ENCODE assay signal across 25 cellular contexts in genomic region chr6:28078050-28078449, GRCh38. TPM values are rescaled to one million over a fixed set of nuclear protein-coding genes. Genes with fewer than 3 reads are reported as not detected.
DNase-seq lines count a peak whose midpoint lies in the region; ATAC-seq, FAIRE-seq and TF ChIP-seq lines count a peak whose summit lies in the region.
"Had no signal": no experiment of that assay in that cellular context is flagged by ENCODE, and none has a peak within 500 bp of the region (broad histone marks: within the 10 kb centered on the region; RNA-seq: fewer than 3 reads in every experiment).

No MANE protein-coding gene starts in this region.

- TF ChIP-seq RAD21 in K562 (CRISPR knock-in tag; conservative IDR thresholded peaks at IDR 0.05 in 1 of 2, IDR thresholded peaks at IDR 0.05 in 1 of 2), result no peak

- no peak for ATAC-seq in K562
- ATAC-seq in GM18867 (IDR thresholded peaks at IDR 0.05; ENCODE audit: unreplicated experiment), result no peak
- ATAC-seq in SK-N-SH treated with all-trans-retinoic acid at 6 μM for 48 hours, result no peak

- no peak overlapping the region for H2AFZ ChIP-seq in K562 (ENCODE audit: low read depth, low read length)

- H3K4me2 ChIP-seq in K562 (ENCODE audit: insufficient read depth, low read length), result no peak overlapping the region
- H3K4me2 ChIP-seq: BLaER1 treated with 17β-estradiol and CSF1 and Interleukin-3, amounts not matched to agents 10 nM and 100 nM had no signal

- intact Hi-C loops in cardiac septum (cut with DNase I), result no loop called here
- intact Hi-C loops in K562 (cut with micrococcal nuclease), result no loop called here

- TF ChIP-seq CTCF in cardiac muscle cell (IDR thresholded peaks at IDR 0.05; ENCODE audit: low read depth, low read length) (no peak), K562 (IDR thresholded peaks at IDR 0.05 in 2 of 3, conservative IDR thresholded peaks at IDR 0.05 in 1 of 3; ENCODE audit: insufficient read depth in 2 of 3, low read depth in 1 of 3, low read length in 3 of 3) (no peak), neural crest cell (conservative IDR thresholded peaks at IDR 0.05) (no peak)

- H3K4me1 ChIP-seq in cardiac muscle cell (ENCODE audit: low read depth) (peaks cover 28% of the 10 kb centered on the region), K562 (replicated peaks in 1 of 2; ENCODE audit: control insufficient read depth in 2 of 2, insufficient read depth in 2 of 2, low read length in 2 of 2) (peaks cover 0 to 2% of the 10 kb centered on the region in 2 experiments; a peak in 4 of 5 replicates)
- H3K4me1 ChIP-seq: SJCRH30 had no signal

- H3K27ac ChIP-seq in cardiac muscle cell (peak overlapping the region; percentile 90), K562 (ENCODE audit: extremely low read depth, low read depth, low read length) (no peak overlapping the region)
- H3K27ac ChIP-seq: 22Rv1; BLaER1 treated with 17β-estradiol and CSF1 and Interleukin-3, amounts not matched to agents 10 nM and 100 nM; SJCRH30 had no signal

- peak; percentile 9 to 73 for DNase-seq in cardiac muscle cell (ENCODE audit: low read depth in 1 of 2, low spot score in 1 of 2)
- DNase-seq in cardiac septum (ENCODE audit: low spot score), result no peak
- peak in 1 of 4 experiments; percentile 21 for DNase-seq in K562 (ENCODE audit: extremely low read depth in 1 of 4, low spot score in 3 of 4)
- DNase-seq in neural crest cell (ENCODE audit: low read depth, low spot score), result no peak
- no peak for DNase-seq in activated CD4-positive, CD25-positive, alpha-beta regulatory T cell treated with anti-CD3 and anti-CD28 coated beads, Interleukin-2, amount 50 U/mL, for 72 hours
- no peak for DNase-seq in erythroblast (lab: John Stamatoyannopoulos, UW)
- DNase-seq: ACHN, EL, GF-D8, NCI-H1105 treated with DMSO at 0.1 percent for 48 hours, NCI-H1694, NCI-H2081, NCI-H2171, NCI-H345, NCI-H524, NCI-H82, Peyer's patch, SJCRH30 had no signal

- H3K4me1 Mint-ChIP-seq in neural crest cell, result peaks cover 15% of the 10 kb centered on the region

- H3K9me3 ChIP-seq in cardiac muscle cell (ENCODE audit: low read depth), result no peaks in the 10 kb centered on the region
- H3K9me3 ChIP-seq in K562 (replicated peaks; ENCODE audit: control insufficient read depth, insufficient read depth, low read depth, low read length), result no peaks in the 10 kb centered on the region
- H3K9me3 ChIP-seq: BLaER1 treated with 17β-estradiol and CSF1 and Interleukin-3, amounts not matched to agents 10 nM and 100 nM; Peyer's patch; SJCRH30 had no signal

- peaks cover 26% of the 10 kb centered on the region for H3K27me3 Mint-ChIP-seq in neural crest cell (ENCODE audit: low read depth)

- no peaks in the 10 kb centered on the region for H3K9me1 ChIP-seq in K562 (ENCODE audit: control insufficient read depth, insufficient read depth, low read length)

- no peak for FAIRE-seq in K562 (lab: Jason Lieb, UNC)
- FAIRE-seq: GM19239, H1, HTR-8/SVneo had no signal

- TF ChIP-seq EP300 in K562 (IDR thresholded peaks at IDR 0.05; ENCODE audit: low read length), result no peak

- H3K9ac ChIP-seq in K562 (ENCODE audit: insufficient read depth in 1 of 2, low read depth in 2 of 2, low read length in 2 of 2), result no peak overlapping the region
- H3K9ac ChIP-seq: BLaER1 treated with 17β-estradiol and CSF1 and Interleukin-3, amounts not matched to agents 10 nM and 100 nM had no signal

- peak overlapping the region; percentile 99 for H3K4me3 Mint-ChIP-seq in neural crest cell

- in situ Hi-C loops in K562 (cut with MboI), result no loop called here

- no peak overlapping the region for H3K4me3 ChIP-seq in cardiac muscle cell
- no peak overlapping the region for H3K4me3 ChIP-seq in K562
- H3K4me3 ChIP-seq: BLaER1 treated with 17β-estradiol and CSF1 and Interleukin-3, amounts not matched to agents 10 nM and 100 nM; Peyer's patch; SJCRH30 had no signal

- no TSS peak for BruUV-seq in K562 (replicated peaks; lab: Mats Ljungman, UMichigan)

- no peak overlapping the region for H3K27ac Mint-ChIP-seq in neural crest cell (ENCODE audit: unreplicated experiment)

- H4K20me1 ChIP-seq in K562 (replicated peaks; ENCODE audit: control insufficient read depth, insufficient read depth, low read length), result no peaks in the 10 kb centered on the region
- H4K20me1 ChIP-seq: BLaER1 treated with 17β-estradiol and CSF1 and Interleukin-3, amounts not matched to agents 10 nM and 100 nM had no signal

- H3K27me3 ChIP-seq in cardiac muscle cell, result no peaks in the 10 kb centered on the region
- H3K27me3 ChIP-seq in K562 (ENCODE audit: control insufficient read depth in 2 of 2, insufficient read depth in 2 of 2, low read length in 2 of 2), result peaks cover 4 to 7% of the 10 kb centered on the region in 2 experiments
- H3K27me3 ChIP-seq: BLaER1 treated with 17β-estradiol and CSF1 and Interleukin-3, amounts not matched to agents 10 nM and 100 nM; Peyer's patch; SJCRH30 had no signal

- CTCF ChIA-PET in K562 (lab: Yijun Ruan, JAX; ENCODE audit: low intra/inter-chr PET ratio), result interaction anchor here (0.8 kb wide), 1 partner anchor 133 kb away, joined by 4 read pairs; no protein-coding TSS in a partner anchor

- POLR2A ChIA-PET in K562 (lab: Yijun Ruan, JAX), result interaction anchor here (1.0 to 3.5 kb wide), 2 partner anchors 11 to 14 kb away, joined by 4 to 15 read pairs; no protein-coding TSS in a partner anchor

- no peaks in the 10 kb centered on the region for H3K36me3 Mint-ChIP-seq in neural crest cell (ENCODE audit: low read depth)

- no peak for TF ChIP-seq POLR2A in K562 (conservative IDR thresholded peaks at IDR 0.05)
- TF ChIP-seq POLR2A in erythroblast (IDR thresholded peaks at IDR 0.05; ENCODE audit: low read length), result no peak

- H3K9me3 Mint-ChIP-seq in neural crest cell, result no peaks in the 10 kb centered on the region

- H3K36me3 ChIP-seq in cardiac muscle cell (no peaks in the 10 kb centered on the region), K562 (ENCODE audit: control insufficient read depth, insufficient read depth, low read length) (no peaks in the 10 kb centered on the region; the same call in 2 of the 3 replicates)
- H3K36me3 ChIP-seq: BLaER1 treated with 17β-estradiol and CSF1 and Interleukin-3, amounts not matched to agents 10 nM and 100 nM; Peyer's patch; SJCRH30 had no signal

- peaks cover 10% of the 10 kb centered on the region; the same call in 2 of the 3 replicates for H3K79me2 ChIP-seq in K562 (ENCODE audit: control insufficient read depth, insufficient read depth, low read length)

TF ChIP-seq in K562, 482 proteins besides CTCF, POLR2A, EP300 and RAD21 (continues in another document):
- peak; percentile 75 to 86 for TF ChIP-seq RCOR1 (IDR thresholded peaks at IDR 0.05; ENCODE audit: borderline replicate concordance in 1 of 2, low read depth in 2 of 2, low read length in 2 of 2)
- no peak for TF ChIP-seq RBM25 (IDR thresholded peaks at IDR 0.05; ENCODE audit: low read depth, low read length, severe bottlenecking)
- peak; percentile 50; the same call in 1 of the 2 replicates for TF ChIP-seq HDAC2 (IDR thresholded peaks at IDR 0.05)

TF ChIP-seq in SK-N-SH treated with all-trans-retinoic acid at 6 μM for 48 hours, 23 proteins besides CTCF, POLR2A, EP300 and RAD21 (continues in another document):
- TF ChIP-seq ESRRG (CRISPR knock-in tag; IDR thresholded peaks at IDR 0.05) (no peak), ZNF70 (CRISPR knock-in tag; IDR thresholded peaks at IDR 0.05) (no peak), ZC3H10 (CRISPR knock-in tag; IDR thresholded peaks at IDR 0.05) (no peak), GLIS3 (CRISPR knock-in tag; IDR thresholded peaks at IDR 0.05) (no peak)

RNA-seq across cellular contexts. Expression of gene ZNF165, which starts 2.3 kb away (rescaled TPM):
- total RNA-seq in cardiac muscle cell (0.95 and 1.6 TPM in 2 replicates), cardiac septum (0.13 TPM), K562 (2014; rRNA removed) (1.2 and 1.5 TPM in 2 replicates), K562 (2014; rRNA removed; fragmentation: Illumina TruSeq; extraction: Trizol) (1.7 and 2.1 TPM in 2 replicates), K562 (2015; rRNA removed; fragmentation: Illumina TruSeq; extraction: Trizol) (2.1 and 2.3 TPM in 2 replicates), K562 (2021) (1.1 and 1.2 TPM in 2 replicates), neural crest cell (0.91 and 0.98 TPM in 2 replicates)
- polyA plus RNA-seq in cardiac muscle cell (1.8 and 1.9 TPM in 2 replicates), K562 (2011; rRNA removed) (1.0 and 1.2 TPM in 2 replicates), K562 (2014; fragmentation: Illumina TruSeq; extraction: Trizol) (1.0 and 1.3 TPM in 2 replicates), K562 (2014; fragmentation: Nextera tagmentation; extraction: Ambion mirVana) (1 to 10 TPM; 2.5 to 3.6 TPM), K562 (2014; rRNA removed) (0.82 and 1.2 TPM in 2 replicates)
- total RNA-seq in K562 (2011; cell fraction: chromatin; rRNA removed; ENCODE audit: low replicate concordance), result 1.3 and 1.5 TPM in 2 replicates
- total RNA-seq in K562 (2011; cell fraction: nucleolus; rRNA removed), result 1.2 and 1.5 TPM in 2 replicates
- total RNA-seq in K562 (2011; cell fraction: nucleoplasm; rRNA removed), result 1.8 and 2.4 TPM in 2 replicates
- polyA plus RNA-seq in K562 (2011; cell fraction: cytosol; rRNA removed), result 0.36 and 0.41 TPM in 2 replicates
- 1.1 and 1.9 TPM in 2 replicates for polyA plus RNA-seq in K562 (2011; cell fraction: nucleus; rRNA removed)
- polyA plus RNA-seq in K562 (2012), result 0.99 and 1.8 TPM in 2 replicates
- 1.3 and 2.2 TPM in 2 replicates for polyA minus RNA-seq in K562 (2011; rRNA and poly(A)+ RNA removed)
- not detected in 2 replicates for polyA minus RNA-seq in K562 (2011; cell fraction: cytosol; rRNA and poly(A)+ RNA removed)
- 1.2 and 3.4 TPM in 2 replicates for polyA minus RNA-seq in K562 (2011; cell fraction: nucleus; rRNA and poly(A)+ RNA removed)

RNA-seq across cellular contexts. Expression of gene ZSCAN16, which starts 46.4 kb away (rescaled TPM):
- total RNA-seq in cardiac muscle cell (7.4 and 10.3 TPM in 2 replicates), cardiac septum (1.9 TPM), K562 (2014; rRNA removed) (not detected in 2 replicates), K562 (2014; rRNA removed; fragmentation: Illumina TruSeq; extraction: Trizol) (not detected in 2 replicates), K562 (2015; rRNA removed; fragmentation: Illumina TruSeq; extraction: Trizol) (not detected in 2 replicates), K562 (2021) (not detected in 2 replicates), neural crest cell (11.1 and 11.8 TPM in 2 replicates)
- polyA plus RNA-seq in cardiac muscle cell (7.4 and 9.3 TPM in 2 replicates), K562 (2011; rRNA removed) (0.20 TPM in 1 of 2 replicates, not detected in the other), K562 (2014; fragmentation: Illumina TruSeq; extraction: Trizol) (not detected in 2 replicates), K562 (2014; fragmentation: Nextera tagmentation; extraction: Ambion mirVana) (under 1 TPM in 1 of 2 experiments, not detected in 1; 0.08 TPM), K562 (2014; rRNA removed) (not detected in 2 replicates)
- total RNA-seq in K562 (2011; cell fraction: chromatin; rRNA removed; ENCODE audit: low replicate concordance), result not detected in 2 replicates
- not detected in 2 replicates for total RNA-seq in K562 (2011; cell fraction: nucleolus; rRNA removed)
- total RNA-seq in K562 (2011; cell fraction: nucleoplasm; rRNA removed), result not detected in 2 replicates
- 0.04 TPM in 1 of 2 replicates, not detected in the other for polyA plus RNA-seq in K562 (2011; cell fraction: cytosol; rRNA removed)
- 0.22 TPM in 1 of 2 replicates, not detected in the other for polyA plus RNA-seq in K562 (2011; cell fraction: nucleus; rRNA removed)
- 0.09 TPM in 1 of 2 replicates, not detected in the other for polyA plus RNA-seq in K562 (2012)
- 0.33 TPM in 1 of 2 replicates, not detected in the other for polyA minus RNA-seq in K562 (2011; rRNA and poly(A)+ RNA removed)
- polyA minus RNA-seq in K562 (2011; cell fraction: cytosol; rRNA and poly(A)+ RNA removed), result not detected in 2 replicates
- 0.44 TPM in 1 of 2 replicates, not detected in the other for polyA minus RNA-seq in K562 (2011; cell fraction: nucleus; rRNA and poly(A)+ RNA removed)

Comparison
In these comparisons a context has a peak if more than half of its experiments do, and no peak if none do; other contexts are left out.
1. DNase-seq: peak in cardiac muscle cell (2 of 2); none in cardiac septum (single experiment), neural crest cell (single experiment), activated CD4-positive, CD25-positive, alpha-beta regulatory T cell treated with anti-CD3 and anti-CD28 coated beads, Interleukin-2, amount 50 U/mL, for 72 hours (single experiment) and erythroblast (0 of 2).